In the genomic region with DNA sequence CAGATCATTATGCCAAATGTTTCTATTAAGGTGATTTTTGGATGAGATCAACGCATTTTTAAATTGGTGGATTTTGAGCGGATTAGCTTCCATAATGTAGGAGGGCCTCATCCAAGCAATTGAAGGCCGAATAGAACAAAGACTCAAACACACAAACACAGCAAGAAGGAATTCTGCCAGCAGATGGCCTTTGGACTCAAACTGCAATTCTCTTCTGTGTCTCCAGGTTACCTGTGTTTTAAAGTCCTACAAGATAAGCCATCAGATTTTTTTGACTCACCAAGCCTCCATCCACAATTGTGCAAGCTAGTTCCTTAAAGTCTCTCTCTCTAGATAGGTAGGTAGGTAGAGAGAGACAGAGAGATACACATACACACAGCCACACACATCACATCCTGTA, we compare ENCODE assay signal across 21 cellular contexts. TPM values are rescaled to one million over a fixed set of nuclear protein-coding genes. Genes with fewer than 3 reads are reported as not detected.
"Had no signal": no experiment of that assay in that cellular context is flagged by ENCODE, and none has a peak within 500 bp of the region (broad histone marks: within the 10 kb centered on the region; RNA-seq: fewer than 3 reads in every experiment).

No MANE protein-coding gene starts in this region.

- ATAC-seq: T-helper 17 cell, upper lobe of right lung had no signal

- H3K9me3 Mint-ChIP-seq: activated B cell treated with CpG ODN at 0.5 μM for 24 hours; activated CD4-positive, alpha-beta T cell treated with anti-CD3 and anti-CD28 coated beads, Interleukin-2, amount 10 ng/mL, durations not matched to agents 24 days and 14 days; activated T-helper 2 cell treated with anti-CD3 and anti-CD28 coated beads, Interferon-gamma antibody, Interleukin-2, Interleukin-4, amounts not matched to agents 10 μg/mL and 5 μg/mL and 100 μg/mL, durations not matched to agents 14 hours and 24 hours and 36 hours; brain had no signal

- H3K4me1 Mint-ChIP-seq: activated B cell treated with CpG ODN at 0.5 μM for 24 hours; activated CD4-positive, alpha-beta T cell treated with anti-CD3 and anti-CD28 coated beads, Interleukin-2, amount 10 ng/mL, durations not matched to agents 24 days and 14 days; naive B cell; T-helper 17 cell had no signal

- H3K9me3 ChIP-seq: esophagus squamous epithelium, sigmoid colon, upper lobe of right lung had no signal

- H3K4me1 ChIP-seq: esophagus squamous epithelium, sigmoid colon, upper lobe of right lung had no signal

- H3K27me3 Mint-ChIP-seq: activated B cell treated with CpG ODN at 0.5 μM for 24 hours; activated CD4-positive, alpha-beta T cell treated with anti-CD3 and anti-CD28 coated beads, Interleukin-2, amount 10 ng/mL, durations not matched to agents 24 days and 14 days; brain had no signal

- DNase-seq: activated B cell treated with CpG ODN at 0.5 μM for 24 hours; activated CD4-positive, alpha-beta T cell treated with anti-CD3 and anti-CD28 coated beads, Interleukin-2, amount 10 ng/mL, durations not matched to agents 24 days and 14 days; activated CD8-positive, alpha-beta memory T cell treated with anti-CD3 and anti-CD28 coated beads for 24 hours; activated naive CD4-positive, alpha-beta T cell treated with anti-CD3 and anti-CD28 coated beads, Interleukin-2, amount 50 U/mL, for 16 hours; activated T-cell treated with anti-CD3 and anti-CD28 coated beads for 4 hours; amniotic stem cell; dorsolateral prefrontal cortex; esophagus squamous epithelium; foreskin fibroblast; glutamatergic neuron; islet precursor cell; naive B cell; occipital lobe; sigmoid colon; stimulated activated CD4-positive, alpha-beta T cell treated with anti-CD3 and anti-CD28 coated beads, Interleukin-12 subunit alpha, Interleukin-12 subunit beta, amount 100 ng/mL, for 4 hours; stimulated activated naive CD4-positive, alpha-beta T cell; substantia nigra; T-helper 17 cell; upper lobe of right lung had no signal

- H3K27ac Mint-ChIP-seq: activated B cell treated with CpG ODN at 0.5 μM for 24 hours; activated CD4-positive, alpha-beta T cell treated with anti-CD3 and anti-CD28 coated beads, Interleukin-2, amount 10 ng/mL, durations not matched to agents 24 days and 14 days; activated T-helper 2 cell treated with anti-CD3 and anti-CD28 coated beads, Interferon-gamma antibody, Interleukin-2, Interleukin-4, amounts not matched to agents 10 μg/mL and 5 μg/mL and 100 μg/mL, durations not matched to agents 14 hours and 24 hours and 36 hours; naive B cell; T-helper 17 cell had no signal

- H3K36me3 Mint-ChIP-seq: brain, naive B cell had no signal

- H3K27ac ChIP-seq: dorsolateral prefrontal cortex, esophagus squamous epithelium, sigmoid colon, upper lobe of right lung had no signal

- H3K4me3 Mint-ChIP-seq: activated B cell treated with CpG ODN at 0.5 μM for 24 hours; activated CD4-positive, alpha-beta T cell treated with anti-CD3 and anti-CD28 coated beads, Interleukin-2, amount 10 ng/mL, durations not matched to agents 24 days and 14 days; brain; naive B cell; T-helper 17 cell had no signal

- H3K4me3 ChIP-seq: dorsolateral prefrontal cortex, esophagus squamous epithelium, sigmoid colon, upper lobe of right lung had no signal

- H3K36me3 ChIP-seq: esophagus squamous epithelium, sigmoid colon, upper lobe of right lung had no signal

- H3K27me3 ChIP-seq: dorsolateral prefrontal cortex, esophagus squamous epithelium, sigmoid colon, upper lobe of right lung had no signal

RNA-seq across cellular contexts. Expression of a gene that starts 25.5 kb away (rescaled TPM):
- total RNA-seq: activated B cell treated with CpG ODN at 0.5 μM for 24 hours; activated CD4-positive, alpha-beta T cell treated with anti-CD3 and anti-CD28 coated beads, Interleukin-2, amount 10 ng/mL, durations not matched to agents 24 days and 14 days; activated T-helper 2 cell treated with anti-CD3 and anti-CD28 coated beads, Interferon-gamma antibody, Interleukin-2, Interleukin-4, amounts not matched to agents 10 μg/mL and 5 μg/mL and 100 μg/mL, durations not matched to agents 14 hours and 24 hours and 36 hours had no signal
